ENCODE assay signal across 1 cellular context in genomic region chr15:64138542-64138941, GRCh38.
TF ChIP-seq lines count a peak whose summit lies in the region.

No MANE protein-coding gene starts in this region.

TF ChIP-seq in HepG2, 621 proteins besides CTCF, POLR2A, EP300 and RAD21:
- no peak for TF ChIP-seq NCOA2 (CRISPR knock-in tag; IDR thresholded peaks at IDR 0.05)
- no peak for TF ChIP-seq AGO2 (optimal IDR thresholded peaks at IDR 0.05; ENCODE audit: low read depth, low read length)
- peak; percentile 33 for TF ChIP-seq RBM22 (optimal IDR thresholded peaks at IDR 0.05; ENCODE audit: low read length)
